8 cellular contexts compared by ENCODE assay signal in the genomic region with DNA sequence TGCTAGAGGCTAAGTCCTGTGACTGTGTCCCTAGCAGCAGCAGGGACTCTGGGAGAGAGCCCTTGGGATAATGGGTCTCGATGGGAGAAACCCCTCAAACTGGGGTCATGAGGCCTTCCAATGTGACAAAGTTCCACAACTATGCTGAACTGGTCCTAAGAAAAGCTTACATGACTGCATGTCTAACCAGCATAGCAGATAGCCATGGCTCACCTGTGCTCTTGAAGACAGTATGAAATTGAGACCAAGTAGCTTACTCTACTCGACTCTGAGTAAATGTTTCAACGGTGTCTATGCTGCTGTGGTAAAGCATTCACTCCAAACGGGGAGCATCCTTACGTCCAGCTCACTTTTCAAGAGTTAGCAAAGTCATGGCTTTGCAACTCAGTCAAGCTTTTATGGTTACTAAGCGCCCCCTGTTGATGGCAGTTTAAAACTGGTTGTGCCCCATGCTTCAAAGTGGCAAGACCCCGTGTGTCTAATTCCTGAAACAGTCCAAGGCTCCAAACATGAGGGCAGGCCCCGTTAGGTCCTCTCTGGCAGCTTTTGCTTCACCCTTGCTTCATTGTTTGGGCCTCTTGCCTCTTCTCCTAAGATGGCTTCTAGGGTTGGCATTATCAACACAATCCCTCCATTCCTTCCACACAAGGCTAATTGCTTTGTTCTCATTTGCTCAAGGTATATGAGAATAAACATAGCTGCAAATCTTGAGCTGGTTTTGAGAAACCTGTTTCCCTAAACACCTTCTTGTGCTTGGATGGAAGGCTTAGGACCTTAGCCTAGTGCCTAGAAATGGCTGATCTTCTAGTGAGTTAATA. TPM values are rescaled to one million over a fixed set of nuclear protein-coding genes. Genes with fewer than 3 reads are reported as not detected.
A peak's percentile ranks its signal among the peaks of the same experiment; 100 is the strongest.
DNase-seq lines count a peak whose midpoint lies in the region; ATAC-seq and TF ChIP-seq lines count a peak whose summit lies in the region.

No MANE protein-coding gene starts in this region.

- H3K36me3 ChIP-seq in GM06990 (ENCODE audit: control insufficient read depth, insufficient read depth, low read length) = no peaks in the 10 kb centered on the region
- H3K36me3 ChIP-seq in HEK293 (ENCODE audit: control insufficient read depth in 2 of 2, insufficient read depth in 1 of 2, low read length in 2 of 2) = no peaks in the 10 kb centered on the region

- no peaks in the 10 kb centered on the region; the same call in 1 of the 2 replicates for H3K27me3 ChIP-seq in GM06990 (replicated peaks; ENCODE audit: control insufficient read depth, insufficient read depth, low read length)

- peak; percentile 71 for ATAC-seq in left colon
- ATAC-seq in GM19463 (IDR thresholded peaks at IDR 0.05; ENCODE audit: unreplicated experiment) = no peak

- intact Hi-C loops in left colon (cut with DNase I, micrococcal nuclease) = loop anchor here in 1 of 2 donors (5.0 to 10.0 kb wide), 3 partner anchors 106 to 689 kb away; no protein-coding TSS in a partner anchor

- TF ChIP-seq CTCF in GM06990 (IDR thresholded peaks at IDR 0.05; ENCODE audit: insufficient read depth, low read length, poor library complexity, severe bottlenecking) (peak; percentile 73), HEK293 (tag by site-specific recombination; IDR thresholded peaks at IDR 0.05) (0 out of 2 replicates have a peak, but pooled peaks have one; percentile 22)

- no peaks in the 10 kb centered on the region for H3K9me3 ChIP-seq in HEK293 (ENCODE audit: control insufficient read depth, insufficient read depth, low read depth, low read length)

- H3K4me3 ChIP-seq in GM06990 (replicated peaks; ENCODE audit: low read depth, low read length) (no peak overlapping the region), HEK293 (ENCODE audit: low read depth, low read length) (no peak overlapping the region)

- POLR2A ChIA-PET in HEK293 (lab: Yijun Ruan, JAX) = interaction anchor here (1.3 kb wide), 1 partner anchor 47 kb away, joined by 5 read pairs; a partner anchor contains a TSS

- DNase-seq in GM06990 (ENCODE audit: extremely low read depth, insufficient read length) (peak; percentile 11), NCI-H1694 treated with DMSO at 0.1 percent for 48 hours (lab: John Stamatoyannopoulos, UW) (peak; percentile 67), cerebellar cortex (ENCODE audit: low spot score) (peak; percentile 92), left colon (peak; percentile 47 to 62)
- DNase-seq in activated CD4-positive, CD25-positive, alpha-beta regulatory T cell treated with anti-CD3 and anti-CD28 coated beads, Interleukin-2, amount 50 U/mL, for 72 hours = peak; percentile 52
- peak; percentile 33 to 48 for DNase-seq in stimulated activated CD4-positive, alpha-beta T cell treated with anti-CD3 and anti-CD28 coated beads, Interleukin-4, amount 100 ng/mL, for 4 hours

- no peaks in the 10 kb centered on the region for H3K4me1 ChIP-seq in HEK293 (ENCODE audit: control insufficient read depth, insufficient read depth, low read length)

- CTCF ChIA-PET in HEK293 (lab: Yijun Ruan, JAX) = interaction anchor here (0.5 to 5.8 kb wide), 44 partner anchors 9 to 794 kb away, joined by 3 to 66 read pairs (median 4); no protein-coding TSS in a partner anchor

- no peak overlapping the region for H3K27ac ChIP-seq in HEK293 (ENCODE audit: extremely low read depth, low read depth, low read length)

TF ChIP-seq in HEK293, 187 proteins besides CTCF, POLR2A, EP300 and RAD21:
- TF ChIP-seq ZNF2 (tag by site-specific recombination; IDR thresholded peaks at IDR 0.05) (0 out of 2 replicates have a peak, but pooled peaks have one; percentile 31), ZNF654 (tag by site-specific recombination; IDR thresholded peaks at IDR 0.05; ENCODE audit: low read depth) (peak; percentile 80), ZNF335 (tag by site-specific recombination; conservative IDR thresholded peaks at IDR 0.05) (no peak)
TF ChIP-seq in HEK293: peak in this region for 2.

RNA-seq across cellular contexts. Expression of a gene that starts 46.6 kb away (rescaled TPM):
- 100 to 1,000 TPM in 1 of 2 donors, 10 to 100 TPM in 1; 53.0 to 117 TPM for total RNA-seq in left colon

Comparison
In these comparisons a context has a peak if more than half of its experiments do, and no peak if none do; other contexts are left out.
1. DNase-seq: peak in every context shown above with its lines; median percentile 92 in cerebellar cortex; 67 in NCI-H1694 treated with DMSO at 0.1 percent for 48 hours; 54 in left colon; 52 in activated CD4-positive, CD25-positive, alpha-beta regulatory T cell treated with anti-CD3 and anti-CD28 coated beads, Interleukin-2, amount 50 U/mL, for 72 hours; 40 in stimulated activated CD4-positive, alpha-beta T cell treated with anti-CD3 and anti-CD28 coated beads, Interleukin-4, amount 100 ng/mL, for 4 hours; 11 in GM06990.